Comparison of ENCODE assay signal across 10 cellular contexts in genomic region chr10:35495521-35496238, GRCh38.
DNase-seq lines count a peak whose midpoint lies in the region; ATAC-seq and TF ChIP-seq lines count a peak whose summit lies in the region.
"Had no signal": no experiment of that assay in that cellular context is flagged by ENCODE, and none has a peak within 500 bp of the region (broad histone marks: within the 10 kb centered on the region; RNA-seq: fewer than 3 reads in every experiment).

No MANE protein-coding gene starts in this region.

- ATAC-seq in GM19043 (IDR thresholded peaks at IDR 0.05; ENCODE audit: low read depth, unreplicated experiment) (peak; percentile 64), HG02973 (IDR thresholded peaks at IDR 0.05; ENCODE audit: unreplicated experiment) (peak; percentile 53), GM19035 (IDR thresholded peaks at IDR 0.05; ENCODE audit: unreplicated experiment) (no peak)

- intact Hi-C loops in testis (cut with DNase I; ENCODE audit: low total_unique reads) = loop anchor here (10.0 kb wide), 1 partner anchor 91 kb away; no protein-coding TSS in a partner anchor

- H3K9me3 ChIP-seq in neutrophil (no peaks in the 10 kb centered on the region), testis (no peaks in the 10 kb centered on the region)
- H3K9me3 ChIP-seq: uterus had no signal

- TF ChIP-seq POLR2A in testis (IDR thresholded peaks at IDR 0.05) = no peak

- H3K36me3 ChIP-seq in neutrophil = no peaks in the 10 kb centered on the region
- H3K36me3 ChIP-seq in testis (ENCODE audit: low read depth, missing control alignments) = no peaks in the 10 kb centered on the region
- H3K36me3 ChIP-seq: uterus had no signal

- H3K27ac ChIP-seq in angular gyrus (ENCODE audit: low read depth, low read length) (peak overlapping the region; percentile 25), neutrophil (peak overlapping the region; percentile 66), testis (no peak overlapping the region)

- H3K4me1 ChIP-seq in neutrophil (ENCODE audit: control insufficient read depth in 1 of 2, insufficient read depth in 1 of 2, low read depth in 1 of 2, low read length in 1 of 2) (peaks cover 28% of the 10 kb centered on the region in 2 experiments), testis (no peaks in the 10 kb centered on the region)

- WGBS in testis, 2 donors = 45 to 49% methylated on average over 5 of the region's 5 CpGs

- H3K27me3 ChIP-seq in neutrophil (no peaks in the 10 kb centered on the region), testis (no peaks in the 10 kb centered on the region)
- H3K27me3 ChIP-seq: uterus had no signal

- TF ChIP-seq CTCF in neutrophil (IDR thresholded peaks at IDR 0.05) (no peak), testis (IDR thresholded peaks at IDR 0.05) (no peak)

- DNase-seq in testis = no peak
- DNase-seq in kidney glomerular epithelial cell (lab: John Stamatoyannopoulos, UW) = no peak
- no peak for DNase-seq in activated T-cell treated with anti-CD3 and anti-CD28 coated beads for 4 hours
- DNase-seq: activated naive CD4-positive, alpha-beta T cell treated with anti-CD3 and anti-CD28 coated beads, Interleukin-2, amount 50 U/mL, for 16 hours had no signal

- H3K4me3 ChIP-seq in neutrophil (ENCODE audit: low read depth in 1 of 2, low read length in 1 of 2) (no peak overlapping the region), testis (no peak overlapping the region)
- H3K4me3 ChIP-seq: uterus had no signal

Comparison
In these comparisons a context has a peak if more than half of its experiments do, and no peak if none do; other contexts are left out.
1. H3K27ac ChIP-seq: peak in angular gyrus (single experiment) and neutrophil (single experiment); none in testis (0 of 2).